Comparison of ENCODE assay signal across 25 cellular contexts in the genomic region with DNA sequence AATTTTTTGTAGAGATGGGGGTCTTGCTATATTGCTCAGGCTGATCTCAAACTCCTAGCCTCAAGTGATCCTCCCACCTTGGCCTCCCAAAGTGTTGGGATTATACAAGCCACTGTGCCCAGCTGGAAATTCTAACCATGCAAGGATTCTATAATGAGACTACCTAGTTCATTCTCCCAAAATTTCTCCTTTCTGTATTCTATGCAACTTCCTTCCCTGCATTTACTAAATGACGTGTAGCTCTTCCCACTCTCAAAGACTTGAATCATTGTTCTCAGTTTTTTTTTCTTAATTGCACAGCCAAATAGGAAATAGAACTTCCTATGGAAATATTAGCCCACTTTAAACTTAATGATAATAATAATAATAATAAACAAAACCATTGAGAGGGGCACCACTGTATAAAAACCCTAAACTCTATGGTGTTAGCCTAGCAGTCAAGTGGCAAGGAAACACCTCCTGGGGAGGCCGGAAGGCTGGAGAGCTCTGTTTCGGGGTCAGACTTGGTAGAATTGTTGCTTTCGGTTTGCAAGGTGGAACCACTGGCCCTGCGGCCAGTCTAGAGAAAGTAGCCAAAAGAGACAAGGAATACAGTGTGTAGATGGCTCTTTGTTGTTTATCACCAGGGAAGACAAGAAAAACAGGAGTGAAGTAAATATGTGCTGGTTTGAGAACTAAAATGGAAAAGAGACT. TPM values are rescaled to one million over a fixed set of nuclear protein-coding genes. Genes with fewer than 3 reads are reported as not detected.
DNase-seq lines count a peak whose midpoint lies in the region; ATAC-seq, FAIRE-seq and TF ChIP-seq lines count a peak whose summit lies in the region.
"Had no signal": no experiment of that assay in that cellular context is flagged by ENCODE, and none has a peak within 500 bp of the region (broad histone marks: within the 10 kb centered on the region; RNA-seq: fewer than 3 reads in every experiment).

No MANE protein-coding gene starts in this region.

- H3K27ac Mint-ChIP-seq in WTC11: peak overlapping the region; percentile 67; the same call in 1 of the 2 replicates
- H3K27ac Mint-ChIP-seq: HFFc6 had no signal

- POLR2A ChIA-PET in WTC11 (lab: Charles Lee): no interaction called here

- intact Hi-C loops in left ventricle myocardium inferior (cut with micrococcal nuclease) (no loop called here), Right ventricle myocardium superior (cut with DNase I) (no loop called here)

- no peaks in the 10 kb centered on the region for H3K27me3 Mint-ChIP-seq in WTC11 (ENCODE audit: low read depth)
- H3K27me3 Mint-ChIP-seq: CD4-positive, alpha-beta memory T cell had no signal

- ATAC-seq in Right ventricle myocardium superior (ENCODE audit: poor library complexity): no peak
- no peak for ATAC-seq in WTC11
- ATAC-seq in GM21367 (IDR thresholded peaks at IDR 0.05; ENCODE audit: unreplicated experiment): no peak

- no peaks in the 10 kb centered on the region for H3K9me3 ChIP-seq in left ventricle myocardium inferior (replicated peaks)
- H3K9me3 ChIP-seq: BLaER1 treated with 17β-estradiol and CSF1 and Interleukin-3, amounts not matched to agents 10 nM and 100 nM; HAP-1; MG63 had no signal

- H3K4me3 Mint-ChIP-seq in WTC11: no peak overlapping the region
- H3K4me3 Mint-ChIP-seq: CD4-positive, alpha-beta memory T cell; HFFc6 had no signal

- CTCF ChIA-PET in WTC11 (lab: Charles Lee): interaction anchor here (1.3 to 1.4 kb wide), 2 partner anchors 12 to 257 kb away, joined by 4 to 6 read pairs; no protein-coding TSS in a partner anchor

- peak overlapping the region; percentile 43 for H3K4me3 ChIP-seq in left ventricle myocardium inferior
- H3K4me3 ChIP-seq: BLaER1 treated with 17β-estradiol and CSF1 and Interleukin-3, amounts not matched to agents 10 nM and 100 nM; HAP-1; MG63 had no signal

- H3K4me1 Mint-ChIP-seq in WTC11: peaks cover 11% of the 10 kb centered on the region

- no peaks in the 10 kb centered on the region for H3K27me3 ChIP-seq in left ventricle myocardium inferior (ENCODE audit: low read depth)
- H3K27me3 ChIP-seq: BLaER1 treated with 17β-estradiol and CSF1 and Interleukin-3, amounts not matched to agents 10 nM and 100 nM; MG63 had no signal

- H3K9me3 Mint-ChIP-seq in WTC11: no peaks in the 10 kb centered on the region
- H3K9me3 Mint-ChIP-seq: HFFc6 had no signal

- H3K4me1 ChIP-seq in left ventricle myocardium inferior: peaks cover 16% of the 10 kb centered on the region
- H3K4me1 ChIP-seq: HAP-1 had no signal

- H3K36me3 ChIP-seq in left ventricle myocardium inferior: peaks cover 7% of the 10 kb centered on the region
- H3K36me3 ChIP-seq: HAP-1, MG63 had no signal

- no peak for FAIRE-seq in GM12892 (lab: Jason Lieb, UNC)
- FAIRE-seq: A204.1, G401.6 had no signal

- TF ChIP-seq CTCF in left ventricle myocardium inferior (IDR thresholded peaks at IDR 0.05; ENCODE audit: borderline replicate concordance): no peak
- TF ChIP-seq CTCF in WTC11 (IDR thresholded peaks at IDR 0.05): no peak

- H3K36me3 Mint-ChIP-seq in WTC11: peaks cover 7% of the 10 kb centered on the region

- DNase-seq in left ventricle myocardium inferior (no peak), Right ventricle myocardium superior (no peak), WTC11 (ENCODE audit: low spot score) (no peak), lung microvascular endothelial cell (ENCODE audit: low read depth in 2 of 2) (peak; percentile 21 to 64), NAMALWA (ENCODE audit: low spot score) (no peak), GM12892 (ENCODE audit: insufficient read length) (no peak)
- DNase-seq: AML-193; CD4-positive, alpha-beta memory T cell; COR-L47; GOT3; HFFc6; KBM-7; MG63; NCI-H2029; NCI-H446; NCI-H526; NCI-H82; RPMI8226; SHP77 treated with DMSO at 0.1 percent for 48 hours had no signal

- TF ChIP-seq POLR2A in GM12892 (IDR thresholded peaks at IDR 0.05; ENCODE audit: low read depth, low read length): no peak

- peak overlapping the region; percentile 54 for H3K27ac ChIP-seq in left ventricle myocardium inferior (replicated peaks)
- H3K27ac ChIP-seq: BLaER1 treated with 17β-estradiol and CSF1 and Interleukin-3, amounts not matched to agents 10 nM and 100 nM had no signal

TF ChIP-seq in WTC11, 78 proteins besides CTCF, POLR2A, EP300 and RAD21:
- TF ChIP-seq ATF3 (CRISPR knock-in tag; conservative IDR thresholded peaks at IDR 0.05): no peak
- TF ChIP-seq, protein P1, sequence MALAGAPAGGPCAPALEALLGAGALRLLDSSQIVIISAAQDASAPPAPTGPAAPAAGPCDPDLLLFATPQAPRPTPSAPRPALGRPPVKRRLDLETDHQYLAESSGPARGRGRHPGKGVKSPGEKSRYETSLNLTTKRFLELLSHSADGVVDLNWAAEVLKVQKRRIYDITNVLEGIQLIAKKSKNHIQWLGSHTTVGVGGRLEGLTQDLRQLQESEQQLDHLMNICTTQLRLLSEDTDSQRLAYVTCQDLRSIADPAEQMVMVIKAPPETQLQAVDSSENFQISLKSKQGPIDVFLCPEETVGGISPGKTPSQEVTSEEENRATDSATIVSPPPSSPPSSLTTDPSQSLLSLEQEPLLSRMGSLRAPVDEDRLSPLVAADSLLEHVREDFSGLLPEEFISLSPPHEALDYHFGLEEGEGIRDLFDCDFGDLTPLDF (CRISPR knock-in tag; IDR thresholded peaks at IDR 0.05): no peak
- no peak for TF ChIP-seq ZNF671 (CRISPR knock-in tag; IDR thresholded peaks at IDR 0.05)
- TF ChIP-seq, protein P2, sequence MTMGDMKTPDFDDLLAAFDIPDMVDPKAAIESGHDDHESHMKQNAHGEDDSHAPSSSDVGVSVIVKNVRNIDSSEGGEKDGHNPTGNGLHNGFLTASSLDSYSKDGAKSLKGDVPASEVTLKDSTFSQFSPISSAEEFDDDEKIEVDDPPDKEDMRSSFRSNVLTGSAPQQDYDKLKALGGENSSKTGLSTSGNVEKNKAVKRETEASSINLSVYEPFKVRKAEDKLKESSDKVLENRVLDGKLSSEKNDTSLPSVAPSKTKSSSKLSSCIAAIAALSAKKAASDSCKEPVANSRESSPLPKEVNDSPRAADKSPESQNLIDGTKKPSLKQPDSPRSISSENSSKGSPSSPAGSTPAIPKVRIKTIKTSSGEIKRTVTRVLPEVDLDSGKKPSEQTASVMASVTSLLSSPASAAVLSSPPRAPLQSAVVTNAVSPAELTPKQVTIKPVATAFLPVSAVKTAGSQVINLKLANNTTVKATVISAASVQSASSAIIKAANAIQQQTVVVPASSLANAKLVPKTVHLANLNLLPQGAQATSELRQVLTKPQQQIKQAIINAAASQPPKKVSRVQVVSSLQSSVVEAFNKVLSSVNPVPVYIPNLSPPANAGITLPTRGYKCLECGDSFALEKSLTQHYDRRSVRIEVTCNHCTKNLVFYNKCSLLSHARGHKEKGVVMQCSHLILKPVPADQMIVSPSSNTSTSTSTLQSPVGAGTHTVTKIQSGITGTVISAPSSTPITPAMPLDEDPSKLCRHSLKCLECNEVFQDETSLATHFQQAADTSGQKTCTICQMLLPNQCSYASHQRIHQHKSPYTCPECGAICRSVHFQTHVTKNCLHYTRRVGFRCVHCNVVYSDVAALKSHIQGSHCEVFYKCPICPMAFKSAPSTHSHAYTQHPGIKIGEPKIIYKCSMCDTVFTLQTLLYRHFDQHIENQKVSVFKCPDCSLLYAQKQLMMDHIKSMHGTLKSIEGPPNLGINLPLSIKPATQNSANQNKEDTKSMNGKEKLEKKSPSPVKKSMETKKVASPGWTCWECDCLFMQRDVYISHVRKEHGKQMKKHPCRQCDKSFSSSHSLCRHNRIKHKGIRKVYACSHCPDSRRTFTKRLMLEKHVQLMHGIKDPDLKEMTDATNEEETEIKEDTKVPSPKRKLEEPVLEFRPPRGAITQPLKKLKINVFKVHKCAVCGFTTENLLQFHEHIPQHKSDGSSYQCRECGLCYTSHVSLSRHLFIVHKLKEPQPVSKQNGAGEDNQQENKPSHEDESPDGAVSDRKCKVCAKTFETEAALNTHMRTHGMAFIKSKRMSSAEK (CRISPR knock-in tag; IDR thresholded peaks at IDR 0.05; ENCODE audit: borderline replicate concordance): no peak
- no peak for TF ChIP-seq NR1H2 (CRISPR knock-in tag; IDR thresholded peaks at IDR 0.05)
- TF ChIP-seq MXD4 (CRISPR knock-in tag; IDR thresholded peaks at IDR 0.05; ENCODE audit: borderline replicate concordance): no peak
- no peak for TF ChIP-seq ERG (CRISPR knock-in tag; IDR thresholded peaks at IDR 0.05)
- no peak for TF ChIP-seq SP1 (CRISPR knock-in tag; conservative IDR thresholded peaks at IDR 0.05)
- no peak for TF ChIP-seq SOX15 (CRISPR knock-in tag; IDR thresholded peaks at IDR 0.05)
- no peak for TF ChIP-seq ESRRA (CRISPR knock-in tag; IDR thresholded peaks at IDR 0.05; ENCODE audit: borderline replicate concordance)

RNA-seq across cellular contexts. Expression of gene TESC, which starts 40.0 kb away (rescaled TPM):
- total RNA-seq in left ventricle myocardium inferior (92.1 TPM), Right ventricle myocardium superior (93.6 TPM), WTC11 (2021) (10.8 to 15.5 TPM (median 14.9 TPM) in 3 replicates), lung microvascular endothelial cell (0.20 and 0.44 TPM in 2 replicates)
- polyA plus RNA-seq in GM12892 (2012; ENCODE audit: missing spikeins): 74.7 TPM
- total RNA-seq: HFFc6, LHCN-M2 had no signal

RNA-seq across cellular contexts. Expression of gene FBXO21, which starts 51.1 kb away (rescaled TPM):
- total RNA-seq in left ventricle myocardium inferior (52.3 TPM), Right ventricle myocardium superior (35.3 TPM), WTC11 (2021) (60.3 to 64.5 TPM (median 63.9 TPM) in 3 replicates), lung microvascular endothelial cell (84.8 and 114 TPM in 2 replicates)
- polyA plus RNA-seq in GM12892 (2012; ENCODE audit: missing spikeins): 10.5 TPM

Comparison
In these comparisons a context has a peak if more than half of its experiments do, and no peak if none do; other contexts are left out.
1. DNase-seq: peak in lung microvascular endothelial cell (2 of 2); none in left ventricle myocardium inferior (single experiment), Right ventricle myocardium superior (single experiment), WTC11 (single experiment), NAMALWA (single experiment) and GM12892 (single experiment).